20 cellular contexts compared by ENCODE assay signal in the genomic region with DNA sequence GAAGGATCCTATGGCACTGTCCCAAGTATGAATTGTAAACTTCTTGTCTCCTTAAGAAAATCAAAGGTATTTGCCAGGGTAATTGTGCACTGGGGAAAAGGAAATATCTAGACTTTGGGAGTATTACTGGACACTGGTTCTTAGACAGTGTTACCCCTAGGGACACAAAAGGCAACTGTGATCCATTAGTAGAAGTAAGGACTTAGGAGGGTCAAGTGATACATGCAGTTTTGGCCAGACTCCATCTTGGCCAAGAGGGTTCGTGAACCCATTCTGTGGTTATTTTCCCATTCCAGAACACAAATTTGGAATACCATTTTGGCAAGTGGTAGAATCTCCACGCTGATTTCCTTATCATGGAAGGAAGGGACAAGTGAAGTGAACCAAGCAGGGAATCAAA.
DNase-seq lines count a peak whose midpoint lies in the region; ATAC-seq and TF ChIP-seq lines count a peak whose summit lies in the region.
"Had no signal": no experiment of that assay in that cellular context is flagged by ENCODE, and none has a peak within 500 bp of the region (broad histone marks: within the 10 kb centered on the region; RNA-seq: fewer than 3 reads in every experiment).

No MANE protein-coding gene starts in this region.

- no peak overlapping the region for H2AFZ ChIP-seq in Karpas-422 (ENCODE audit: low read length)

- DNase-seq in Karpas-422 (peak; percentile 10), astrocyte of the hippocampus (ENCODE audit: low read depth, low spot score) (peak; percentile 49), myocyte (ENCODE audit: low read depth) (peak; percentile 72), LoVo (ENCODE audit: low spot score) (no peak)
- DNase-seq in activated CD4-positive, CD25-positive, alpha-beta regulatory T cell (lab: John Stamatoyannopoulos, UW) = no peak
- DNase-seq: CD4-positive, CD25-positive, alpha-beta regulatory T cell; COR-L47; DMS153; IMR-90; MG63; NCI-H1417 treated with DMSO at 0.1 percent for 48 hours; NCI-H187; NCI-H446; NCI-H526; Peyer's patch had no signal

- ATAC-seq in gastroesophageal sphincter = peak; percentile 62
- ATAC-seq in GM19324 (IDR thresholded peaks at IDR 0.05; ENCODE audit: low FRiP score, unreplicated experiment) = no peak
- ATAC-seq in GM21390 (IDR thresholded peaks at IDR 0.05; ENCODE audit: unreplicated experiment) = no peak

- H3K4me3 ChIP-seq in Karpas-422 (ENCODE audit: low read length) = no peak overlapping the region
- no peak overlapping the region for H3K4me3 ChIP-seq in gastroesophageal sphincter
- H3K4me3 ChIP-seq: MG63, Peyer's patch, SJSA1 had no signal

- 68 to 79% methylated on average over 2 of the region's 2 CpGs for WGBS in gastroesophageal sphincter (ENCODE audit: low coverage in 1 of 2), 2 donors

- no peak for TF ChIP-seq EP300 in gastroesophageal sphincter (IDR thresholded peaks at IDR 0.05)

- no peaks in the 10 kb centered on the region for H3K79me2 ChIP-seq in Karpas-422 (ENCODE audit: low read length)

- H3K9me2 ChIP-seq in Karpas-422 (replicated peaks; ENCODE audit: insufficient read depth, low read length) = no peaks in the 10 kb centered on the region

- H3K9ac ChIP-seq in Karpas-422 (ENCODE audit: low read length) = no peak overlapping the region
- H3K9ac ChIP-seq: KMS-11 had no signal

- TF ChIP-seq CTCF in gastroesophageal sphincter (IDR thresholded peaks at IDR 0.05) = no peak

- H3K4me1 ChIP-seq in Karpas-422 (ENCODE audit: low read length) = no peaks in the 10 kb centered on the region
- H3K4me1 ChIP-seq in gastroesophageal sphincter = no peaks in the 10 kb centered on the region
- H3K4me1 ChIP-seq: Peyer's patch, SJSA1 had no signal

- no peaks in the 10 kb centered on the region for H4K20me1 ChIP-seq in Karpas-422 (ENCODE audit: insufficient read depth, low read depth, low read length)

- H3K36me3 ChIP-seq in Karpas-422 (ENCODE audit: insufficient read depth, low read length) (no peaks in the 10 kb centered on the region), gastroesophageal sphincter (no peaks in the 10 kb centered on the region)
- H3K36me3 ChIP-seq: MG63, Peyer's patch, SJSA1 had no signal

- no peak overlapping the region for H3K4me2 ChIP-seq in Karpas-422 (ENCODE audit: low read depth, low read length, poor library complexity, severe bottlenecking)
- H3K4me2 ChIP-seq: KMS-11 had no signal

- no peak overlapping the region for H3K27ac ChIP-seq in Karpas-422 (ENCODE audit: low read length)
- H3K27ac ChIP-seq in gastroesophageal sphincter = no peak overlapping the region
- H3K27ac ChIP-seq: KMS-11, Peyer's patch, SJSA1 had no signal

- H3K9me3 ChIP-seq in Karpas-422 (ENCODE audit: low read length) (no peaks in the 10 kb centered on the region), gastroesophageal sphincter (no peaks in the 10 kb centered on the region)
- H3K9me3 ChIP-seq: MG63, Peyer's patch, SJSA1 had no signal

- no peak for TF ChIP-seq POLR2A in gastroesophageal sphincter (IDR thresholded peaks at IDR 0.05)

- H3K27me3 ChIP-seq in Karpas-422 (ENCODE audit: low read length) (no peaks in the 10 kb centered on the region), gastroesophageal sphincter (no peaks in the 10 kb centered on the region)
- H3K27me3 ChIP-seq: MG63, Peyer's patch, SJSA1 had no signal

Comparison
In these comparisons a context has a peak if more than half of its experiments do, and no peak if none do; other contexts are left out.
1. DNase-seq: peak in Karpas-422 (single experiment), astrocyte of the hippocampus (single experiment) and myocyte (single experiment); none in activated CD4-positive, CD25-positive, alpha-beta regulatory T cell (0 of 4) and LoVo (single experiment).